35 cellular contexts compared by ENCODE assay signal in the genomic region with DNA sequence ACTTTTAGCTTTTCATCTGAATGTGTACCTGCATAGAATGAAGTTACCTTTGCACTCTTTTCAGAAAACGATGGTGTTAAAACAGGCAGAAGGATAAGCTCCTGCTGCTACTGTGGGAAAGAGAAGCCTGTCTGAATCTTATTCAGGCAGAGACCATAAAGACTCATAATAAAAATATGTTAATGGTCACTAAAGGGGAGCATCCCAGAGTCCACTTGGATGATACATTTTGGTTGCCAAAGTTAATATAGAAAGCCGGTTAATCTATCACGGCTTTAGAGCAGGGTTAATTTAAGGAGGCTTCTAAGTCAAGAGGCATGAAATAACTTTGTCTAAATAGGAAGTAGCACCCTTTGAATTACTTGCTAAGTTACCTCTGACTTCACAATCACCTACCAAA. TPM values are rescaled to one million over a fixed set of nuclear protein-coding genes. Genes with fewer than 3 reads are reported as not detected.
DNase-seq lines count a peak whose midpoint lies in the region; ATAC-seq and TF ChIP-seq lines count a peak whose summit lies in the region.
"Had no signal": no experiment of that assay in that cellular context is flagged by ENCODE, and none has a peak within 500 bp of the region (broad histone marks: within the 10 kb centered on the region; RNA-seq: fewer than 3 reads in every experiment).

No MANE protein-coding gene starts in this region.

- no peak overlapping the region for H3K4me2 ChIP-seq in SK-N-SH
- H3K4me2 ChIP-seq: neural progenitor cell had no signal

- no peak overlapping the region for H3K9ac ChIP-seq in SK-N-SH
- H3K9ac ChIP-seq: neural progenitor cell had no signal

- H3K4me3 ChIP-seq in SK-N-SH (ENCODE audit: low read depth in 2 of 2, low read length in 1 of 2) (no peak overlapping the region), RWPE2 (ENCODE audit: severe bottlenecking) (no peak overlapping the region)
- H3K4me3 ChIP-seq: ascending aorta, coronary artery, left ventricle myocardium inferior, neural progenitor cell, right atrium auricular region, SJSA1, transverse colon had no signal

- no peaks in the 10 kb centered on the region for H3K27me3 ChIP-seq in SK-N-SH (ENCODE audit: insufficient read depth)
- no peaks in the 10 kb centered on the region for H3K27me3 ChIP-seq in RWPE2 (ENCODE audit: insufficient read depth, poor library complexity, severe bottlenecking)
- no peaks in the 10 kb centered on the region for H3K27me3 ChIP-seq in foreskin keratinocyte
- H3K27me3 ChIP-seq: ascending aorta, right atrium auricular region, SJSA1 had no signal

- TF ChIP-seq EP300 in SK-N-SH (IDR thresholded peaks at IDR 0.05; ENCODE audit: borderline replicate concordance in 1 of 2, low read depth in 1 of 2, low read length in 1 of 2) = no peak

- POLR2A ChIA-PET in SK-N-SH (lab: Yijun Ruan, JAX) = no interaction called here

- 70% methylated on average over 3 of the region's 3 CpGs for WGBS in SK-N-SH (ENCODE audit: low lambda C conversion rate)

- H3K9me3 ChIP-seq in SK-N-SH (no peaks in the 10 kb centered on the region), RWPE2 (ENCODE audit: severe bottlenecking) (no peaks in the 10 kb centered on the region)
- H3K9me3 ChIP-seq: ascending aorta, left ventricle myocardium inferior, right atrium auricular region, SJSA1, transverse colon had no signal

- no peak overlapping the region; the same call in 1 of the 2 replicates for H2AFZ ChIP-seq in SK-N-SH (ENCODE audit: low read depth)
- H2AFZ ChIP-seq: neural progenitor cell had no signal

- DNase-seq in SK-N-SH (no peak), RWPE2 (ENCODE audit: low spot score) (no peak), foreskin keratinocyte (no peak), HuH-7.5 (ENCODE audit: low spot score) (no peak), NCI-H82 (lab: John Stamatoyannopoulos, UW) (no peak), dedifferentiated amniotic fluid mesenchymal stem cell (ENCODE audit: extremely low spot score) (no peak)
- DNase-seq in stimulated activated CD4-positive, alpha-beta T cell treated with anti-CD3 and anti-CD28 coated beads, Interleukin-1b, Interleukin-23, amount 100 ng/mL, for 48 hours = no peak
- DNase-seq: activated CD4-positive, alpha-beta T cell treated with anti-CD3 and anti-CD28 coated beads, Interleukin-2, amount 50 U/mL, for 4 hours; activated CD8-positive, alpha-beta memory T cell treated with anti-CD3 and anti-CD28 coated beads, Interleukin-2, amount 10 ng/mL, durations not matched to agents 7 days and 5 days; activated gamma-delta T cell treated with Interleukin-2 at 50 U/mL for 16 hours; activated naive CD8-positive, alpha-beta T cell treated with anti-CD3 and anti-CD28 coated beads, Interleukin-2, amount 10 ng/mL, durations not matched to agents 7 days and 5 days; activated T-cell treated with anti-CD3 and anti-CD28 coated beads, Interleukin-2, amount 50 U/mL, for 48 hours; CD4-positive, CD25-positive, alpha-beta regulatory T cell; DND-41; effector memory CD4-positive, alpha-beta T cell; erythroblast; GOT3; left ventricle myocardium inferior; NCI-H1417 treated with DMSO at 0.1 percent for 48 hours; NCI-H2029 treated with DMSO at 0.1 percent for 48 hours; NCI-H526 treated with DMSO at 0.1 percent for 48 hours; stimulated activated CD4-positive, alpha-beta T cell treated with anti-CD3 and anti-CD28 coated beads, Interleukin-4, amount 100 ng/mL, for 1 hour; T-helper 1 cell; transverse colon had no signal

- peak; percentile 23; the same call in 1 of the 3 replicates for ATAC-seq in SK-N-SH treated with all-trans-retinoic acid at 6 μM for 48 hours
- peak; percentile 11; the same call in 1 of the 3 replicates for ATAC-seq in RWPE2 (ENCODE audit: low read depth)
- no peak for ATAC-seq in foreskin keratinocyte
- ATAC-seq: activated CD4-positive, CD25-positive, alpha-beta regulatory T cell treated with anti-CD3 and anti-CD28 coated beads, Interleukin-2, amount 50 U/mL, for 24 hours; activated CD8-positive, alpha-beta memory T cell treated with anti-CD3 and anti-CD28 coated beads, Interleukin-2, amount 10 ng/mL, durations not matched to agents 7 days and 5 days; Panc1 had no signal

- CTCF ChIA-PET in SK-N-SH (lab: Yijun Ruan, JAX) = interaction anchor here (0.8 kb wide), 1 partner anchor 26 kb away, joined by 3 read pairs; no protein-coding TSS in a partner anchor

- no peak for TF ChIP-seq CTCF in SK-N-SH (IDR thresholded peaks at IDR 0.05)
- no peak for TF ChIP-seq CTCF in RWPE2 (IDR thresholded peaks at IDR 0.05; ENCODE audit: poor library complexity, severe bottlenecking)
- TF ChIP-seq CTCF in foreskin keratinocyte (conservative IDR thresholded peaks at IDR 0.05) = no peak

- H3K79me2 ChIP-seq in SK-N-SH (ENCODE audit: insufficient read depth) = no peaks in the 10 kb centered on the region

- H3F3A ChIP-seq in SK-N-SH (replicated peaks; ENCODE audit: insufficient read depth) = no peaks in the 10 kb centered on the region

- H4K20me1 ChIP-seq in SK-N-SH (ENCODE audit: insufficient read depth) = no peaks in the 10 kb centered on the region

- no peaks in the 10 kb centered on the region for H3K9me2 ChIP-seq in SK-N-SH

- H3K36me3 ChIP-seq in SK-N-SH (replicated peaks in 1 of 2; ENCODE audit: control insufficient read depth in 1 of 2, insufficient read depth in 2 of 2, low read length in 1 of 2) (no peaks in the 10 kb centered on the region), RWPE2 (ENCODE audit: low read depth) (no peaks in the 10 kb centered on the region)
- H3K36me3 ChIP-seq: ascending aorta, left ventricle myocardium inferior, neural progenitor cell, right atrium auricular region, SJSA1, transverse colon had no signal

- no peak for TF ChIP-seq RAD21 in SK-N-SH (IDR thresholded peaks at IDR 0.05; ENCODE audit: low read length)

- no peaks in the 10 kb centered on the region; a peak in 1 of 4 replicates for H3K4me1 ChIP-seq in SK-N-SH (ENCODE audit: control insufficient read depth in 1 of 2, insufficient read depth in 2 of 2, low read depth in 1 of 2, low read length in 1 of 2)
- H3K4me1 ChIP-seq in RWPE2 (ENCODE audit: insufficient read depth, poor library complexity, severe bottlenecking) = peaks cover 34% of the 10 kb centered on the region
- H3K4me1 ChIP-seq in foreskin keratinocyte = no peaks in the 10 kb centered on the region

- H3K27ac ChIP-seq in SK-N-SH (ENCODE audit: low read depth in 2 of 2, low read length in 1 of 2) (no peak overlapping the region), RWPE2 (ENCODE audit: poor library complexity, severe bottlenecking) (peak overlapping the region; percentile 96), foreskin keratinocyte (peak overlapping the region; percentile 48)
- H3K27ac ChIP-seq: 22Rv1, ascending aorta, coronary artery, HL-60, left ventricle myocardium inferior, neural progenitor cell, right atrium auricular region, SJSA1, transverse colon had no signal

TF ChIP-seq in SK-N-SH treated with all-trans-retinoic acid at 6 μM for 48 hours, 23 proteins besides CTCF, POLR2A, EP300 and RAD21 (continues in another document):
- no peak for TF ChIP-seq GLIS3 (CRISPR knock-in tag; IDR thresholded peaks at IDR 0.05)
- no peak for TF ChIP-seq CREB5 (CRISPR knock-in tag; IDR thresholded peaks at IDR 0.05; ENCODE audit: low read depth)
- no peak for TF ChIP-seq RARB (CRISPR knock-in tag; IDR thresholded peaks at IDR 0.05)
- TF ChIP-seq ZC3H10 (CRISPR knock-in tag; IDR thresholded peaks at IDR 0.05) = no peak
- no peak; the same call in 1 of the 2 replicates for TF ChIP-seq ISL1 (CRISPR knock-in tag; IDR thresholded peaks at IDR 0.05)
- no peak for TF ChIP-seq PPARA (CRISPR knock-in tag; IDR thresholded peaks at IDR 0.05; ENCODE audit: borderline replicate concordance)
- TF ChIP-seq OSR1 (CRISPR knock-in tag; IDR thresholded peaks at IDR 0.05) = no peak

TF ChIP-seq in SK-N-SH, 30 proteins besides CTCF, POLR2A, EP300 and RAD21:
- TF ChIP-seq TCF12 (IDR thresholded peaks at IDR 0.05) (no peak), CHD2 (IDR thresholded peaks at IDR 0.05; ENCODE audit: low read length, partially characterized antibody) (no peak), RCOR1 (IDR thresholded peaks at IDR 0.05; ENCODE audit: low read length) (no peak), TAF1 (IDR thresholded peaks at IDR 0.05; ENCODE audit: borderline replicate concordance, low read depth, low read length) (no peak)
TF ChIP-seq in SK-N-SH: peak in this region for 0.

RNA-seq across cellular contexts. Expression of gene MARCHF10, which starts 2.9 kb away (rescaled TPM):
- polyA plus RNA-seq in SK-N-SH (2012; rRNA removed) (0.05 and 0.16 TPM in 2 replicates), foreskin keratinocyte (0.03 TPM in 1 of 2 replicates, not detected in the other)
- polyA plus RNA-seq in SK-N-SH (2012; cell fraction: cytosol; rRNA removed) = 0.21 and 0.30 TPM in 2 replicates
- 0.76 and 1.2 TPM in 2 replicates for polyA plus RNA-seq in SK-N-SH (2012; cell fraction: nucleus; rRNA removed)
- total RNA-seq in foreskin keratinocyte = not detected in 2 replicates
- total RNA-seq: activated CD8-positive, alpha-beta memory T cell treated with anti-CD3 and anti-CD28 coated beads, Interleukin-2, amount 10 ng/mL, durations not matched to agents 7 days and 5 days; ascending aorta; cardiac septum; CD4-positive, CD25-positive, alpha-beta regulatory T cell; left ventricle myocardium inferior; right atrium auricular region had no signal

Comparison
In these comparisons a context has a peak if more than half of its experiments do, and no peak if none do; other contexts are left out.
1. H3K27ac ChIP-seq: peak in RWPE2 (single experiment) and foreskin keratinocyte (single experiment); none in SK-N-SH (0 of 2).